ENCODE assay signal across 8 cellular contexts in genomic region chr20:17568045-17568788, GRCh38. TPM values are rescaled to one million over a fixed set of nuclear protein-coding genes. Genes with fewer than 3 reads are reported as not detected.
DNase-seq lines count a peak whose midpoint lies in the region; ATAC-seq and TF ChIP-seq lines count a peak whose summit lies in the region.

No MANE protein-coding gene starts in this region.

- H3K4me1 ChIP-seq in heart left ventricle: peaks cover 0 to 35% (median 27%) of the 10 kb centered on the region in 12 donors
- H3K4me1 ChIP-seq in mammary epithelial cell (ENCODE audit: insufficient read depth, low read length): peaks cover 26% of the 10 kb centered on the region
- H3K4me1 ChIP-seq in mesendoderm (ENCODE audit: control insufficient read depth, low read depth, low read length): peaks cover 6% of the 10 kb centered on the region
- H3K4me1 ChIP-seq in uterus: no peaks in the 10 kb centered on the region

- CTCF ChIA-PET in mammary epithelial cell (lab: Charles Lee; ENCODE audit: low non-redundant PET): no interaction called here

- H3K9me3 ChIP-seq in heart left ventricle (no peaks in the 10 kb centered on the region), mammary epithelial cell (replicated peaks; ENCODE audit: insufficient read depth, low read length) (no peaks in the 10 kb centered on the region), uterus (no peaks in the 10 kb centered on the region)

- no peak for DNase-seq in heart left ventricle
- no peak for DNase-seq in Right ventricle myocardium inferior (ENCODE audit: missing footprints)
- DNase-seq in mammary epithelial cell: no peak
- DNase-seq in mesendoderm: peak; percentile 14
- DNase-seq in uterus: no peak
- no peak for DNase-seq in SHP77 treated with DMSO at 0.1 percent for 48 hours (lab: John Stamatoyannopoulos, UW)
- DNase-seq in stimulated activated CD4-positive, alpha-beta T cell treated with anti-CD3 and anti-CD28 coated beads, Interleukin-4, amount 100 ng/mL, for 1 hour: no peak
- DNase-seq in NCI-H1092 treated with DMSO at 0.1 percent for 48 hours (lab: John Stamatoyannopoulos, UW): no peak

- H2AFZ ChIP-seq in mammary epithelial cell (ENCODE audit: low read depth, low read length): no peak overlapping the region

- no peak overlapping the region for H2BK120ac ChIP-seq in mesendoderm (ENCODE audit: low read depth, low read length)

- H2AK5ac ChIP-seq in mesendoderm (ENCODE audit: low read length): peak overlapping the region; percentile 12

- no peak for ATAC-seq in heart left ventricle
- ATAC-seq in Right ventricle myocardium inferior: no peak

- peaks cover 2% of the 10 kb centered on the region for H3K79me1 ChIP-seq in mesendoderm (ENCODE audit: low read length)

- H3K27me3 ChIP-seq in heart left ventricle: no peaks in the 10 kb centered on the region
- H3K27me3 ChIP-seq in mammary epithelial cell (ENCODE audit: insufficient read depth, low read length): no peaks in the 10 kb centered on the region
- no peaks in the 10 kb centered on the region for H3K27me3 ChIP-seq in mesendoderm (ENCODE audit: insufficient read depth, low read length, poor library complexity)
- no peaks in the 10 kb centered on the region for H3K27me3 ChIP-seq in uterus

- TF ChIP-seq CTCF in heart left ventricle (IDR thresholded peaks at IDR 0.05): no peak
- no peak for TF ChIP-seq CTCF in mammary epithelial cell (conservative IDR thresholded peaks at IDR 0.05 in 1 of 2, IDR thresholded peaks at IDR 0.05 in 1 of 2; ENCODE audit: extremely low read depth in 1 of 2, insufficient read depth in 1 of 2, low read depth in 1 of 2, low read length in 2 of 2)
- no peak for TF ChIP-seq CTCF in uterus (IDR thresholded peaks at IDR 0.05)

- H3K4me3 ChIP-seq in heart left ventricle (peak overlapping the region; percentile 45 to 100 (median 93)), mammary epithelial cell (replicated peaks in 1 of 3; ENCODE audit: insufficient read depth in 1 of 3, low read depth in 2 of 3, low read length in 3 of 3) (peak overlapping the region; percentile 46 to 99 (median 60)), mesendoderm (ENCODE audit: low read length) (peak overlapping the region; percentile 76), uterus (peak overlapping the region; percentile 72 to 77)

- in situ Hi-C loops in mammary epithelial cell (cut with MboI; ENCODE audit: low sequenced_read_pairs in 2 of 2): no loop called here

- no peaks in the 10 kb centered on the region for H4K20me1 ChIP-seq in mammary epithelial cell (ENCODE audit: insufficient read depth, low read length)

- H4K8ac ChIP-seq in mesendoderm (ENCODE audit: low read depth, low read length): no peak overlapping the region

- no peak for TF ChIP-seq POLR2A in heart left ventricle (IDR thresholded peaks at IDR 0.05)
- no peak for TF ChIP-seq POLR2A in uterus (IDR thresholded peaks at IDR 0.05)

- dilution Hi-C loops in mammary epithelial cell (cut with HindIII; ENCODE audit: low sequenced_read_pairs): no loop called here

- no TSS peak for BruUV-seq in mammary epithelial cell (replicated peaks; lab: Mats Ljungman, UMichigan)

- peaks cover 40% of the 10 kb centered on the region for H3K79me2 ChIP-seq in mammary epithelial cell (ENCODE audit: insufficient read depth, low read length)
- H3K79me2 ChIP-seq in mesendoderm (ENCODE audit: control insufficient read depth, insufficient read depth, low read length): peaks cover 23% of the 10 kb centered on the region

- H3K4ac ChIP-seq in mesendoderm (ENCODE audit: low read depth, low read length): no peak overlapping the region

- no peak overlapping the region for H4K5ac ChIP-seq in mesendoderm (ENCODE audit: low read length)

- WGBS in heart left ventricle, 4 donors: 60 to 70% (median 68%) methylated on average over 6 of the region's 6 CpGs
- WGBS in mammary epithelial cell (ENCODE audit: low coverage, missing lambda C conversion rate): 42% methylated on average over 6 of the region's 6 CpGs
- no CpG with 5 or more reads among the region's 6 CpGs for WGBS in mesendoderm (ENCODE audit: extremely low coverage, insufficient coverage, low lambda C conversion rate)

- peak overlapping the region; percentile 9 for H2BK15ac ChIP-seq in mesendoderm (replicated peaks; ENCODE audit: low read depth)

- intact Hi-C loops in heart left ventricle (cut with DNase I) (no loop called here), Right ventricle myocardium inferior (cut with DNase I) (no loop called here), mammary epithelial cell (cut with micrococcal nuclease) (no loop called here), uterus (cut with DNase I; ENCODE audit: low total_unique reads) (no loop called here)

- H3K4me2 ChIP-seq in mammary epithelial cell (ENCODE audit: insufficient read depth, low read depth, low read length) (peak overlapping the region; percentile 81), mesendoderm (ENCODE audit: low read length) (peak overlapping the region; percentile 56)

- H3K27ac ChIP-seq in heart left ventricle: peak overlapping the region; percentile 91 to 100 (median 99)
- H3K27ac ChIP-seq in mammary epithelial cell (ENCODE audit: insufficient read depth, low read depth, low read length): peak overlapping the region; percentile 97
- peak overlapping the region; percentile 96 for H3K27ac ChIP-seq in mesendoderm (ENCODE audit: low read depth, low read length)
- peak overlapping the region; percentile 99 to 100 for H3K27ac ChIP-seq in uterus

- H3K18ac ChIP-seq in mesendoderm (ENCODE audit: low read length): peak overlapping the region; percentile 15

- H3K36me3 ChIP-seq in heart left ventricle (no peaks in the 10 kb centered on the region), mammary epithelial cell (ENCODE audit: insufficient read depth, low read length) (no peaks in the 10 kb centered on the region), mesendoderm (ENCODE audit: control insufficient read depth, insufficient read depth, low read length) (no peaks in the 10 kb centered on the region), uterus (no peaks in the 10 kb centered on the region)

- H3K23ac ChIP-seq in mesendoderm (ENCODE audit: low read length): no peak overlapping the region

- peak overlapping the region; percentile 94 for H3K9ac ChIP-seq in mammary epithelial cell (ENCODE audit: insufficient read depth, low read length)
- peak overlapping the region; percentile 74 for H3K9ac ChIP-seq in mesendoderm (ENCODE audit: low read length)

- H2BK5ac ChIP-seq in mesendoderm (ENCODE audit: low read length): peak overlapping the region; percentile 13

- peak overlapping the region; percentile 91 for H3K56ac ChIP-seq in mesendoderm (ENCODE audit: low read length)

RNA-seq across cellular contexts. Expression of gene DSTN, which starts 1.7 kb away (rescaled TPM):
- total RNA-seq in heart left ventricle: 100 to 1,000 TPM; 447 to 697 (median 546) TPM
- polyA plus RNA-seq in heart left ventricle: 100 to 1,000 TPM; 473 to 738 TPM
- 865 TPM for total RNA-seq in Right ventricle myocardium inferior
- 100 to 1,000 TPM; 398 to 428 TPM for total RNA-seq in mammary epithelial cell
- 211 TPM for polyA plus RNA-seq in mammary epithelial cell
- polyA minus RNA-seq in mammary epithelial cell: 110 TPM
- polyA plus RNA-seq in mesendoderm (2013, experiment 1 of 2): 278 TPM
- 278 TPM for polyA plus RNA-seq in mesendoderm (2013, experiment 2 of 2)
- total RNA-seq in uterus: 100 to 1,000 TPM; 294 to 674 (median 623) TPM

RNA-seq across cellular contexts. Expression of gene BFSP1, which starts 37.0 kb away (rescaled TPM):
- total RNA-seq in heart left ventricle: 1 to 10 TPM in 3 of 9 donors, under 1 TPM in 6; 0.13 to 1.4 (median 0.71) TPM
- under 1 TPM; 0.11 to 0.30 TPM for polyA plus RNA-seq in heart left ventricle
- 0.57 TPM for total RNA-seq in Right ventricle myocardium inferior
- 1 to 10 TPM; 1.3 to 3.2 TPM for total RNA-seq in mammary epithelial cell
- polyA plus RNA-seq in mammary epithelial cell: 2.2 TPM
- polyA minus RNA-seq in mammary epithelial cell: not detected
- polyA plus RNA-seq in mesendoderm (2013, experiment 1 of 2): 2.2 TPM
- 2.4 TPM for polyA plus RNA-seq in mesendoderm (2013, experiment 2 of 2)
- 1 to 10 TPM; 1.5 to 5.1 (median 3.1) TPM for total RNA-seq in uterus
